ENCODE assay signal across 1 cellular context in the genomic region with DNA sequence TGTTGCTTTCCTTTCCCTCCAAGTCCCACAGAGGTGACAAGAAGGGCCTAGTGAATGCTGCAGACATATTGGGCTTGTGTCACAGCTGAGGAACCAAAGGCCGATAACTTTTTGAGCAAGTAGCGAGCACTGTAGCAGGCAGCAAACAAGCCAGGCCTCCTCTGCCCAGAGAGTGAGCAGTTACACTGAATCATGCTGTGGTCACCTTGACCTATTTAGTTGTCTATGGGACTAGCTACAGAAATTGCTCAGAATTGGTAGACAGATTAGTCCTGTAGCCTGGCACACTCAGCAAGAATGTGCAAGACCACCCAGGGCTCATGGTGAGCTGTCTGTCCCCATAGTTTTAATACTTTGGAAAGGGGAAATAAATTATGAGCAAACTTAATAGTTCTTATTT.
TF ChIP-seq lines count a peak whose summit lies in the region.

No MANE protein-coding gene starts in this region.

TF ChIP-seq in H1, 55 proteins besides CTCF, POLR2A, EP300 and RAD21:
- no peak for TF ChIP-seq GTF2F1 (IDR thresholded peaks at IDR 0.05; ENCODE audit: borderline replicate concordance, low read depth, low read length)
- no peak for TF ChIP-seq SRF (IDR thresholded peaks at IDR 0.05; ENCODE audit: low read depth, low read length)
- TF ChIP-seq, protein P1, sequence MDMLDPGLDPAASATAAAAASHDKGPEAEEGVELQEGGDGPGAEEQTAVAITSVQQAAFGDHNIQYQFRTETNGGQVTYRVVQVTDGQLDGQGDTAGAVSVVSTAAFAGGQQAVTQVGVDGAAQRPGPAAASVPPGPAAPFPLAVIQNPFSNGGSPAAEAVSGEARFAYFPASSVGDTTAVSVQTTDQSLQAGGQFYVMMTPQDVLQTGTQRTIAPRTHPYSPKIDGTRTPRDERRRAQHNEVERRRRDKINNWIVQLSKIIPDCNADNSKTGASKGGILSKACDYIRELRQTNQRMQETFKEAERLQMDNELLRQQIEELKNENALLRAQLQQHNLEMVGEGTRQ (IDR thresholded peaks at IDR 0.05; ENCODE audit: low read length): no peak
- no peak for TF ChIP-seq SUZ12 (IDR thresholded peaks at IDR 0.05; ENCODE audit: low read length)
- TF ChIP-seq RBBP5 (IDR thresholded peaks at IDR 0.05; ENCODE audit: borderline replicate concordance, low read depth, low read length): no peak
- no peak for TF ChIP-seq EZH2 (IDR thresholded peaks at IDR 0.05; ENCODE audit: low read depth, low read length, severe bottlenecking)
- TF ChIP-seq PHF8 (conservative IDR thresholded peaks at IDR 0.05; ENCODE audit: low read depth, low read length): no peak
